8 cellular contexts compared by ENCODE assay signal in the genomic region with DNA sequence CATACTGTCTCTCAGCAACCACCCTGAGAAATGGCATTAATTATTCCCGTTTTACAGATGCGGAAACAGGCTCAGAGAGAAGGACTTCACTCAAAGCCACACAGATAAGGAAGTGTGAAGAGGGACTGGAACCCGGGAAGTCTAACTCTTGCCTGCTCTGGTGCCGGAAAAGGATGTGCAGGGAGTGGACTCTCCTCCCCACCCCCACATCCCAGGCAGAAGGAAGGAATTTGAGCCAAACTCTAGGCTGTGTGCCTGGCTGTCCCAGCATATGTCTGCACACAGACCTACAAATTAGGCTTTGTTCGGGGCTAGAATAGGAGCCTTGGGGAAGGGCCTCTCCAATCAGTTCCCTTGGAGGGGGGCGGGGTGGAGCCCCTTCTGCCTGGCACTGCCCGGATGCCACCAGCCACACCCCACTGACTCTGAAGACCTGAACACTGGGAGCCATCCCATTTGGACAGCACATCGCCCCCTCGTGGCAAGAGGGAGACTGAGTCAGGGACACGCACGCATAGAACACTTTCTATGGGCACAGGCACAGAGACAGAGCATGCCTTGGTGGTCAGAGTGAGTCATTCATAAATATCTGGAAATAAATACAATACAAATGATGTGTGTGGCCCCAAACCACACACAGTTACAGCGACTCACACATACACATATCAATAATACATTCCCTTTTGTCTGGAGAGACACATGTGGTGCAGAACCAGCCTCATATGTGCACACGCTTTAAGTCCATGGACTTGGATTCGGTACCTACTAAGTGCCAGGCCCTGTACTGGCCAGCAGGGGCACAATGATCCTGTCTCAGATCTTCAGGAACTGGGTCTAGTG. TPM values are rescaled to one million over a fixed set of nuclear protein-coding genes. Genes with fewer than 3 reads are reported as not detected.
DNase-seq lines count a peak whose midpoint lies in the region; ATAC-seq and TF ChIP-seq lines count a peak whose summit lies in the region.

No MANE protein-coding gene starts in this region.

- peak; percentile 94 for TF ChIP-seq CTCF in AG04449 (IDR thresholded peaks at IDR 0.05; ENCODE audit: insufficient read depth, low read length, missing control alignments)
- peak; percentile 84 to 90 (median 88) for TF ChIP-seq CTCF in right lobe of liver (IDR thresholded peaks at IDR 0.05)

- DNase-seq in AG04449 (ENCODE audit: low read depth, low spot score) (no peak), NCI-H446 (lab: John Stamatoyannopoulos, UW) (peak; percentile 38 to 77), right lobe of liver (peak; percentile 83 to 85 (median 83))
- peak; percentile 60 for DNase-seq in activated CD4-positive, alpha-beta T cell treated with anti-CD3 and anti-CD28 coated beads for 1 hour
- peak in 2 of 3 donors; percentile 43 to 63 for DNase-seq in stimulated activated CD4-positive, alpha-beta T cell treated with anti-CD3 and anti-CD28 coated beads, TNF-alpha, amount 100 ng/mL, for 1 hour (ENCODE audit: low read depth in 3 of 3, low spot score in 1 of 3)

- ATAC-seq in GM18511 (IDR thresholded peaks at IDR 0.05; ENCODE audit: unreplicated experiment) (peak; percentile 79), HG03103 (IDR thresholded peaks at IDR 0.05; ENCODE audit: low read depth, unreplicated experiment) (peak; percentile 71), right lobe of liver (peak; percentile 87 to 90 (median 90))

- POLR2A ChIA-PET in AG04449 (lab: Yijun Ruan, JAX), result no interaction called here

- intact Hi-C loops in right lobe of liver (cut with DNase I), result no loop called here

- H3K9me3 ChIP-seq in right lobe of liver, result no peaks in the 10 kb centered on the region

- CTCF ChIA-PET in AG04449 (lab: Yijun Ruan, JAX), result interaction anchor here (1.0 to 7.4 kb wide), 11 partner anchors 14 to 66 kb away, joined by 3 to 336 read pairs (median 5); a partner anchor contains a TSS

- peak overlapping the region; percentile 57 for H3K27ac ChIP-seq in cingulate gyrus (ENCODE audit: low read depth, low read length)
- no peak overlapping the region for H3K27ac ChIP-seq in right lobe of liver

- no peaks in the 10 kb centered on the region for H3K36me3 ChIP-seq in right lobe of liver

- no peak for TF ChIP-seq POLR2A in right lobe of liver (IDR thresholded peaks at IDR 0.05)

- no peak overlapping the region for H3K4me3 ChIP-seq in AG04449 (ENCODE audit: low read depth, low read length)
- H3K4me3 ChIP-seq in right lobe of liver, result no peak overlapping the region

- WGBS in right lobe of liver (ENCODE audit: insufficient coverage, low coverage, low lambda C conversion rate, missing lambda C conversion rate), result 17% methylated on average over 12 of the region's 14 CpGs

- no peaks in the 10 kb centered on the region for H3K27me3 ChIP-seq in right lobe of liver

- peaks cover 0 to 5% (median 2%) of the 10 kb centered on the region in 4 donors for H3K4me1 ChIP-seq in right lobe of liver

RNA-seq across cellular contexts. Expression of a gene that starts 13.1 kb away (rescaled TPM):
- 10 to 100 TPM in 3 of 6 experiments, 1 to 10 TPM in 3; 5.6 to 17.5 (median 11.0) TPM for total RNA-seq in right lobe of liver

RNA-seq across cellular contexts. Expression of a gene that starts 18.2 kb away (rescaled TPM):
- under 1 TPM in 5 of 6 experiments, not detected in 1; 0.15 to 0.50 (median 0.20) TPM for total RNA-seq in right lobe of liver

RNA-seq across cellular contexts. Expression of a gene that starts 18.3 kb away (rescaled TPM):
- 10 to 100 TPM in 2 of 6 experiments, 1 to 10 TPM in 4; 4.0 to 17.0 (median 7.6) TPM for total RNA-seq in right lobe of liver

RNA-seq across cellular contexts. Expression of a gene that starts 25.4 kb away (rescaled TPM):
- total RNA-seq in right lobe of liver, result 1 to 10 TPM; 2.9 to 8.4 (median 4.6) TPM

RNA-seq across cellular contexts. Expression of a gene that starts 25.4 kb away (rescaled TPM):
- total RNA-seq in right lobe of liver, result 10 to 100 TPM; 37.0 to 73.5 (median 45.0) TPM
